9 cellular contexts compared by ENCODE assay signal in genomic region chr9:133122935-133123611, GRCh38. TPM values are rescaled to one million over a fixed set of nuclear protein-coding genes. Genes with fewer than 3 reads are reported as not detected.
A peak's percentile ranks its signal among the peaks of the same experiment; 100 is the strongest.
DNase-seq lines count a peak whose midpoint lies in the region; ATAC-seq and TF ChIP-seq lines count a peak whose summit lies in the region.
"Had no signal": no experiment of that assay in that cellular context is flagged by ENCODE, and none has a peak within 500 bp of the region (broad histone marks: within the 10 kb centered on the region; RNA-seq: fewer than 3 reads in every experiment).

No MANE protein-coding gene starts in this region.

- H3K4me3 Mint-ChIP-seq in T-helper 2 cell treated with Interferon-gamma antibody and Interleukin-4, amounts not matched to agents 5 μg/mL and 100 μg/mL, for 36 hours = no peak overlapping the region

- H3K36me3 Mint-ChIP-seq in T-helper 2 cell treated with Interferon-gamma antibody and Interleukin-4, amounts not matched to agents 5 μg/mL and 100 μg/mL, for 36 hours (ENCODE audit: low read depth) = peaks cover 12% of the 10 kb centered on the region

- ATAC-seq in thoracic aorta (ENCODE audit: insufficient number of reproducible peaks, low FRiP score, low read depth) (no peak), HG02610 (IDR thresholded peaks at IDR 0.05; ENCODE audit: unreplicated experiment) (no peak), GM19328 (IDR thresholded peaks at IDR 0.05; ENCODE audit: unreplicated experiment) (no peak), GM21619 (IDR thresholded peaks at IDR 0.05; ENCODE audit: unreplicated experiment) (no peak)

- H3K27me3 Mint-ChIP-seq in T-helper 2 cell treated with Interferon-gamma antibody and Interleukin-4, amounts not matched to agents 5 μg/mL and 100 μg/mL, for 36 hours (ENCODE audit: low read depth) = no peaks in the 10 kb centered on the region

- peaks cover 36% of the 10 kb centered on the region for H3K4me1 Mint-ChIP-seq in T-helper 2 cell treated with Interferon-gamma antibody and Interleukin-4, amounts not matched to agents 5 μg/mL and 100 μg/mL, for 36 hours (ENCODE audit: low read depth)

- H3K27ac Mint-ChIP-seq in T-helper 2 cell treated with Interferon-gamma antibody and Interleukin-4, amounts not matched to agents 5 μg/mL and 100 μg/mL, for 36 hours = peak overlapping the region; percentile 90

- no peak for TF ChIP-seq CTCF in thoracic aorta (IDR thresholded peaks at IDR 0.05)

- H3K27ac ChIP-seq in thoracic aorta = peak overlapping the region in 1 of 2 donors; percentile 14
- H3K27ac ChIP-seq: SJSA1 had no signal

- H3K9me3 ChIP-seq in thoracic aorta = no peaks in the 10 kb centered on the region
- H3K9me3 ChIP-seq: SJSA1 had no signal

- no peak for DNase-seq in T-helper 2 cell treated with Interferon-gamma antibody and Interleukin-4, amounts not matched to agents 5 μg/mL and 100 μg/mL, for 36 hours (ENCODE audit: low spot score)
- DNase-seq in T-helper 2 cell (no peak), amniotic epithelial cell (ENCODE audit: low read depth) (peak; percentile 84), medulla oblongata (ENCODE audit: extremely low spot score) (peak; percentile 5), thoracic aorta (ENCODE audit: low spot score) (peak; percentile 50)

- H3K4me3 ChIP-seq in thoracic aorta = no peak overlapping the region
- H3K4me3 ChIP-seq: SJSA1 had no signal

- H3K4me1 ChIP-seq in thoracic aorta (ENCODE audit: control insufficient read depth in 1 of 2, low read depth in 2 of 2) = peaks cover 31 to 67% of the 10 kb centered on the region in 2 donors

- H3K27me3 ChIP-seq in thoracic aorta (replicated peaks; ENCODE audit: insufficient read depth) = no peaks in the 10 kb centered on the region
- H3K27me3 ChIP-seq: SJSA1 had no signal

- H3K36me3 ChIP-seq in thoracic aorta = no peaks in the 10 kb centered on the region
- H3K36me3 ChIP-seq: SJSA1 had no signal

- no peaks in the 10 kb centered on the region for H3K9me3 Mint-ChIP-seq in T-helper 2 cell treated with Interferon-gamma antibody and Interleukin-4, amounts not matched to agents 5 μg/mL and 100 μg/mL, for 36 hours

RNA-seq across cellular contexts. Expression of gene RALGDS, which starts 2.0 kb away (rescaled TPM):
- total RNA-seq in thoracic aorta = 10 to 100 TPM; 30.3 to 98.8 TPM

RNA-seq across cellular contexts. Expression of gene GBGT1, which starts 40.6 kb away (rescaled TPM):
- total RNA-seq in thoracic aorta = 10 to 100 TPM; 45.5 to 46.8 TPM
- total RNA-seq: SJSA1 had no signal

Comparison
In these comparisons a context has a peak if more than half of its experiments do, and no peak if none do; other contexts are left out.
1. DNase-seq: peak in amniotic epithelial cell (single experiment), medulla oblongata (single experiment) and thoracic aorta (single experiment); none in T-helper 2 cell treated with Interferon-gamma antibody and Interleukin-4, amounts not matched to agents 5 μg/mL and 100 μg/mL, for 36 hours (single experiment) and T-helper 2 cell (0 of 5).